8 cellular contexts compared by ENCODE assay signal in genomic region chr16:67807148-67807682, GRCh38. TPM values are rescaled to one million over a fixed set of nuclear protein-coding genes. Genes with fewer than 3 reads are reported as not detected.
DNase-seq lines count a peak whose midpoint lies in the region; ATAC-seq and TF ChIP-seq lines count a peak whose summit lies in the region.

No MANE protein-coding gene starts in this region.

- no peak for TF ChIP-seq EP300 in Ishikawa (IDR thresholded peaks at IDR 0.05; ENCODE audit: borderline replicate concordance)

- TF ChIP-seq RAD21 in Ishikawa (IDR thresholded peaks at IDR 0.05; ENCODE audit: low read depth): no peak

- no peaks in the 10 kb centered on the region for H3K9me3 Mint-ChIP-seq in CD4-positive, CD25-positive, alpha-beta regulatory T cell
- no peaks in the 10 kb centered on the region for H3K9me3 Mint-ChIP-seq in nephron

- peak overlapping the region; percentile 92 to 99 (median 94) for H3K4me3 Mint-ChIP-seq in CD4-positive, CD25-positive, alpha-beta regulatory T cell
- H3K4me3 Mint-ChIP-seq in nephron: peak overlapping the region; percentile 87 to 94 (median 90)

- H3K36me3 ChIP-seq in CD4-positive, CD25-positive, alpha-beta regulatory T cell (ENCODE audit: control insufficient read depth, insufficient read depth, low read length): peaks cover 7% of the 10 kb centered on the region

- no peaks in the 10 kb centered on the region for H3K9me3 ChIP-seq in CD4-positive, CD25-positive, alpha-beta regulatory T cell (ENCODE audit: control insufficient read depth in 2 of 2, low read length in 2 of 2)

- H3K27ac Mint-ChIP-seq in CD4-positive, CD25-positive, alpha-beta regulatory T cell: peak overlapping the region; percentile 38 to 86 (median 62)
- peak overlapping the region in 2 of 3 experiments; percentile 71 to 86 for H3K27ac Mint-ChIP-seq in nephron

- no peaks in the 10 kb centered on the region for H3K27me3 Mint-ChIP-seq in CD4-positive, CD25-positive, alpha-beta regulatory T cell
- H3K27me3 Mint-ChIP-seq in nephron (ENCODE audit: low read depth): no peaks in the 10 kb centered on the region

- H3K36me3 Mint-ChIP-seq in CD4-positive, CD25-positive, alpha-beta regulatory T cell: peaks cover 5% of the 10 kb centered on the region
- H3K36me3 Mint-ChIP-seq in nephron (ENCODE audit: low read depth): peaks cover 25% of the 10 kb centered on the region

- peak overlapping the region; percentile 72 for H3K4me3 ChIP-seq in CD4-positive, CD25-positive, alpha-beta regulatory T cell (ENCODE audit: low read depth, low read length)

- no peak for TF ChIP-seq CTCF in nephron (IDR thresholded peaks at IDR 0.05; ENCODE audit: unreplicated experiment in 3 of 3)
- no peak for TF ChIP-seq CTCF in omental fat pad (IDR thresholded peaks at IDR 0.05)

- H3K27me3 ChIP-seq in CD4-positive, CD25-positive, alpha-beta regulatory T cell (ENCODE audit: control insufficient read depth, insufficient read depth, low read length): no peaks in the 10 kb centered on the region

- DNase-seq in CD4-positive, CD25-positive, alpha-beta regulatory T cell: no peak
- DNase-seq in omental fat pad (ENCODE audit: low spot score): no peak
- no peak for DNase-seq in dedifferentiated amniotic fluid mesenchymal stem cell (ENCODE audit: extremely low spot score)
- DNase-seq in NOMO-1 treated with dmso at 0.1 percent for 144 hours (lab: John Stamatoyannopoulos, UW; ENCODE audit: unreplicated experiment): no peak

- H3K27ac ChIP-seq in CD4-positive, CD25-positive, alpha-beta regulatory T cell (ENCODE audit: insufficient read depth, low read length, poor library complexity, severe bottlenecking): peak overlapping the region; percentile 78
- peak overlapping the region; percentile 67 for H3K27ac ChIP-seq in cingulate gyrus (ENCODE audit: low read depth, low read length)

- H3K4me1 ChIP-seq in CD4-positive, CD25-positive, alpha-beta regulatory T cell (ENCODE audit: control insufficient read depth, insufficient read depth, low read length, poor library complexity, severe bottlenecking): peaks cover 40% of the 10 kb centered on the region

- peaks cover 5 to 41% (median 23%) of the 10 kb centered on the region in 4 donors for H3K4me1 Mint-ChIP-seq in CD4-positive, CD25-positive, alpha-beta regulatory T cell
- H3K4me1 Mint-ChIP-seq in nephron: peaks cover 10% of the 10 kb centered on the region

- ATAC-seq in CD4-positive, CD25-positive, alpha-beta regulatory T cell (ENCODE audit: low read depth in 2 of 2): no peak
- ATAC-seq in omental fat pad (ENCODE audit: low FRiP score): no peak
- ATAC-seq in GM21528 (IDR thresholded peaks at IDR 0.05; ENCODE audit: low FRiP score, unreplicated experiment): no peak

TF ChIP-seq in Ishikawa, 13 proteins besides CTCF, POLR2A, EP300 and RAD21:
- TF ChIP-seq MAX (IDR thresholded peaks at IDR 0.05): 0 out of 2 replicates have a peak, but pooled peaks have one; percentile 47
- TF ChIP-seq USF1 (IDR thresholded peaks at IDR 0.05): no peak

RNA-seq across cellular contexts. Expression of gene TSNAXIP1, which starts 0.5 kb away (rescaled TPM):
- total RNA-seq in CD4-positive, CD25-positive, alpha-beta regulatory T cell: 0.39 TPM
- not detected for polyA plus RNA-seq in CD4-positive, CD25-positive, alpha-beta regulatory T cell
- total RNA-seq in omental fat pad: 1 to 10 TPM in 2 of 4 donors, under 1 TPM in 2; 0.60 to 1.9 (median 1.1) TPM

RNA-seq across cellular contexts. Expression of gene RANBP10, which starts 0.9 kb away (rescaled TPM):
- total RNA-seq in CD4-positive, CD25-positive, alpha-beta regulatory T cell: 29.4 TPM
- 10 to 100 TPM in 1 of 4 donors, 1 to 10 TPM in 3; 7.3 to 10.0 (median 8.0) TPM for polyA plus RNA-seq in CD4-positive, CD25-positive, alpha-beta regulatory T cell
- 1 to 10 TPM; 6.0 to 9.8 (median 8.3) TPM for total RNA-seq in omental fat pad

RNA-seq across cellular contexts. Expression of gene THAP11, which starts 34.9 kb away (rescaled TPM):
- total RNA-seq in CD4-positive, CD25-positive, alpha-beta regulatory T cell: 32.2 TPM
- polyA plus RNA-seq in CD4-positive, CD25-positive, alpha-beta regulatory T cell: 100 to 1,000 TPM; 132 to 166 (median 141) TPM
- 10 to 100 TPM; 37.4 to 61.6 (median 48.3) TPM for total RNA-seq in omental fat pad

RNA-seq across cellular contexts. Expression of gene NUTF2, which starts 39.5 kb away (rescaled TPM):
- 48.5 TPM for total RNA-seq in CD4-positive, CD25-positive, alpha-beta regulatory T cell
- polyA plus RNA-seq in CD4-positive, CD25-positive, alpha-beta regulatory T cell: 100 to 1,000 TPM; 115 to 158 (median 131) TPM
- 100 to 1,000 TPM in 2 of 4 donors, 10 to 100 TPM in 2; 79.0 to 150 (median 110) TPM for total RNA-seq in omental fat pad

RNA-seq across cellular contexts. Expression of gene CENPT, which starts 40.3 kb away (rescaled TPM):
- 79.9 TPM for total RNA-seq in CD4-positive, CD25-positive, alpha-beta regulatory T cell
- polyA plus RNA-seq in CD4-positive, CD25-positive, alpha-beta regulatory T cell: 10 to 100 TPM; 13.5 to 17.1 (median 14.6) TPM
- 100 to 1,000 TPM in 1 of 4 donors, 10 to 100 TPM in 3; 22.9 to 135 (median 37.8) TPM for total RNA-seq in omental fat pad
